In the genomic region with DNA sequence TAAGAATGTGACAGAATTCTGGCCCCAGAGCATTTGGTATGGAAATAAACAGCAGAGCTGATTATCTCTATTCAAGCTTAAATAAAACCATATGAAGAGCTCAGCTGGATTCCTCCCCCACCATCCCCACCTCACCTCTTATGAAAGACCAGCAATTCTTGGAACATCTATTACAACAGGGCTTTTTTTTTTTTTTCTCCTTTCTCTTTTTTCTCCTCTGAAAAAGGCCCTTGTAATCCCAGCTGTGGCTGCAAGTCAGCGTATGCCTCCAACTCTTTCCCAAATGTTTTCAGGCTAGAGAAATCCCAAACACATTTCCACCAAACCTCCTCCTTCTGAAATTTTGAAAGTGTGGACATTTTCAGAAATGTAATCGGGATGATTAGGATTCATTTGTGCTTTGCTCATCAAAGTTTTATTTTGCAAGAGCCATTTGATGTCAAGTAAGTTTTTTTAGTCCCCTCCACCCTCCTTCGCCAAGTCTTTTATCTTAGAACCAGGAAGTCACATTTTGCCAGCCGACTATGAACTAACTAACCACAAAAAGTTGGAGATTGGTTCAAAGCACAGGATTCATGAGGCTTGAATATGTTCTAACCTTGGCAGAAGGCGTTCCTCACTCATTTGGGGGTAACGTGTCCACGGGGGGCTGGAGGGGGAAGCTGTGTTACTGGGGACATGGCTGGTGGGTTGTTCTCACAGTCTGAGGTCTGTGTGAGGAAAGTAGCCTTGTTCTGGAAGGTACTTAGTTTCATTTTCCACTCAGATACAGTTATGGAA, we compare ENCODE assay signal across 10 cellular contexts.
DNase-seq lines count a peak whose midpoint lies in the region; ATAC-seq lines count a peak whose summit lies in the region.
"Had no signal": no experiment of that assay in that cellular context is flagged by ENCODE, and none has a peak within 500 bp of the region (broad histone marks: within the 10 kb centered on the region; RNA-seq: fewer than 3 reads in every experiment).

No MANE protein-coding gene starts in this region.

- H3K4me3 ChIP-seq in GM23248: peak overlapping the region; percentile 67
- H3K4me3 ChIP-seq in skeletal muscle satellite cell (ENCODE audit: low read length): peak overlapping the region; percentile 63
- H3K4me3 ChIP-seq in SJCRH30: no peak overlapping the region

- peak overlapping the region; percentile 78 for H2AFZ ChIP-seq in GM23248

- H3K27me3 ChIP-seq in GM23248 (replicated peaks; ENCODE audit: insufficient read depth): no peaks in the 10 kb centered on the region
- no peaks in the 10 kb centered on the region for H3K27me3 ChIP-seq in skeletal muscle satellite cell (ENCODE audit: control insufficient read depth, insufficient read depth, low read length)
- no peaks in the 10 kb centered on the region for H3K27me3 ChIP-seq in SJCRH30

- no peaks in the 10 kb centered on the region for H3K36me3 ChIP-seq in GM23248 (ENCODE audit: low read depth)
- H3K36me3 ChIP-seq in skeletal muscle satellite cell (ENCODE audit: insufficient read depth, low read length): no peaks in the 10 kb centered on the region
- no peaks in the 10 kb centered on the region for H3K36me3 ChIP-seq in SJCRH30

- no peaks in the 10 kb centered on the region for H3K79me2 ChIP-seq in GM23248 (ENCODE audit: insufficient read depth)

- no peak overlapping the region for H3K27ac Mint-ChIP-seq in activated naive CD4-positive, alpha-beta T cell treated with anti-CD3 and anti-CD28 coated beads for 36 hours
- H3K27ac Mint-ChIP-seq: IgD-negative memory B cell, immature natural killer cell had no signal

- no peaks in the 10 kb centered on the region for H4K20me1 ChIP-seq in GM23248 (ENCODE audit: insufficient read depth)

- DNase-seq in GM23248: peak; percentile 84
- peak; percentile 32 for DNase-seq in amniotic stem cell (lab: John Stamatoyannopoulos, UW)
- no peak for DNase-seq in left cardiac atrium
- no peak for DNase-seq in activated naive CD4-positive, alpha-beta T cell treated with anti-CD3 and anti-CD28 coated beads for 36 hours
- no peak for DNase-seq in SJCRH30
- no peak for DNase-seq in glomerular visceral epithelial cell (ENCODE audit: extremely low spot score)
- DNase-seq: immature natural killer cell had no signal

- H3K27me3 Mint-ChIP-seq in activated naive CD4-positive, alpha-beta T cell treated with anti-CD3 and anti-CD28 coated beads for 36 hours (ENCODE audit: low read depth): no peaks in the 10 kb centered on the region
- H3K27me3 Mint-ChIP-seq: IgD-negative memory B cell had no signal

- H3K9me3 Mint-ChIP-seq in activated naive CD4-positive, alpha-beta T cell treated with anti-CD3 and anti-CD28 coated beads for 36 hours: peaks cover 2% of the 10 kb centered on the region

- ATAC-seq in left cardiac atrium: peak; percentile 57 to 80
- no peak for ATAC-seq in GM19467 (IDR thresholded peaks at IDR 0.05; ENCODE audit: unreplicated experiment)

- intact Hi-C loops in left cardiac atrium (cut with DNase I): no loop called here
- intact Hi-C loops in activated naive CD4-positive, alpha-beta T cell treated with anti-CD3 and anti-CD28 coated beads for 36 hours (cut with micrococcal nuclease): no loop called here

- H3K9ac ChIP-seq in GM23248: peak overlapping the region; percentile 73
- H3K9ac ChIP-seq in skeletal muscle satellite cell (ENCODE audit: low read depth, low read length): peak overlapping the region; percentile 70

- WGBS in GM23248 (ENCODE audit: low coverage in 1 of 2, low lambda C conversion rate in 2 of 2, missing lambda C conversion rate in 2 of 2), 2 experiments: 0 to 1% methylated on average over 7 of the region's 7 CpGs

- H3K27ac ChIP-seq in GM23248 (peak overlapping the region; percentile 87), SJCRH30 (no peak overlapping the region)

- H3K9me2 ChIP-seq in GM23248 (ENCODE audit: insufficient read depth): no peaks in the 10 kb centered on the region

- H3K4me2 ChIP-seq in GM23248 (ENCODE audit: unreplicated experiment) (peak overlapping the region; percentile 76), skeletal muscle satellite cell (ENCODE audit: low read length) (peak overlapping the region; percentile 83)

- H3K9me3 ChIP-seq in GM23248 (ENCODE audit: low read depth) (no peaks in the 10 kb centered on the region), skeletal muscle satellite cell (replicated peaks; ENCODE audit: low read length) (no peaks in the 10 kb centered on the region), SJCRH30 (replicated peaks) (no peaks in the 10 kb centered on the region)

- H3K4me1 ChIP-seq in GM23248 (ENCODE audit: insufficient read depth): peaks cover 34% of the 10 kb centered on the region
- H3K4me1 ChIP-seq in skeletal muscle satellite cell (ENCODE audit: control insufficient read depth, insufficient read depth, low read length): peaks cover 20% of the 10 kb centered on the region
- no peaks in the 10 kb centered on the region for H3K4me1 ChIP-seq in SJCRH30

- CTCF ChIA-PET in activated naive CD4-positive, alpha-beta T cell treated with anti-CD3 and anti-CD28 coated beads for 36 hours (lab: Charles Lee): interaction anchor here (0.6 to 0.7 kb wide), 2 partner anchors 309 to 536 kb away, joined by 3 read pairs; no protein-coding TSS in a partner anchor

- no peak overlapping the region for H3K4me3 Mint-ChIP-seq in activated naive CD4-positive, alpha-beta T cell treated with anti-CD3 and anti-CD28 coated beads for 36 hours
- H3K4me3 Mint-ChIP-seq: IgD-negative memory B cell, immature natural killer cell had no signal

- in situ Hi-C loops in GM23248 (cut with MboI): loop anchor here (10.0 kb wide), 1 partner anchor 252 kb away; no protein-coding TSS in a partner anchor

- peaks cover 42% of the 10 kb centered on the region for H3F3A ChIP-seq in GM23248 (ENCODE audit: insufficient read depth)

- H3K36me3 Mint-ChIP-seq in activated naive CD4-positive, alpha-beta T cell treated with anti-CD3 and anti-CD28 coated beads for 36 hours (ENCODE audit: low read depth): no peaks in the 10 kb centered on the region
- H3K36me3 Mint-ChIP-seq: immature natural killer cell had no signal

- H3K4me1 Mint-ChIP-seq in activated naive CD4-positive, alpha-beta T cell treated with anti-CD3 and anti-CD28 coated beads for 36 hours (ENCODE audit: low read depth): peaks cover 2% of the 10 kb centered on the region
- H3K4me1 Mint-ChIP-seq: IgD-negative memory B cell, immature natural killer cell had no signal

Comparison
In these comparisons a context has a peak if more than half of its experiments do, and no peak if none do; other contexts are left out.
1. DNase-seq: peak in GM23248 (single experiment) and amniotic stem cell (single experiment); none in left cardiac atrium (single experiment), activated naive CD4-positive, alpha-beta T cell treated with anti-CD3 and anti-CD28 coated beads for 36 hours (single experiment), SJCRH30 (0 of 2) and glomerular visceral epithelial cell (single experiment).